Comparison of ENCODE assay signal across 13 cellular contexts in the genomic region with DNA sequence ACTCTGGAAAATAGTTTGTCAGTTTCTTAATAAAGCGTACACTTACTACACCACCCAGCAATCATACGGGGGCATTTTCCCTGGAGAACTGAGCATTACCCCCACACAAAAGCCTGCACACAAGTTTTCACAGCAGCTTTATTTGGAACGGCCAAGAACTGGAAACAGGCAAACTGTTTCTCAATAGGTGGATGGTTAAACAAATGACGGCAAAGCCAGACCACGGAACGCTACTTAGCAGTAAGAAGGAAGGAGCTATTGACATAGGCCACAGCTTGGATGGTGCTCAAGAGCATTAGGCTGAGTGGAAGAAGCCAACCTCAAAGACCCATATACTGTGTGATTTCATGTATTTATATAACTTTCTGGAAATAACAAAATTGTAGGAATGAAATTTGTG. TPM values are rescaled to one million over a fixed set of nuclear protein-coding genes. Genes with fewer than 3 reads are reported as not detected.
DNase-seq lines count a peak whose midpoint lies in the region; ATAC-seq, FAIRE-seq and TF ChIP-seq lines count a peak whose summit lies in the region.
"Had no signal": no experiment of that assay in that cellular context is flagged by ENCODE, and none has a peak within 500 bp of the region (broad histone marks: within the 10 kb centered on the region; RNA-seq: fewer than 3 reads in every experiment).

No MANE protein-coding gene starts in this region.

- CTCF ChIA-PET in WTC11 (lab: Charles Lee), result interaction anchor here (2.4 kb wide), 1 partner anchor 9 kb away, joined by 12 read pairs; the partner anchor contains the start of gene MALL

- 0 out of 2 replicates have a peak, but pooled peaks cover 5% of the 10 kb centered on the region for H3K9me3 Mint-ChIP-seq in WTC11
- H3K9me3 Mint-ChIP-seq: CD8-positive, alpha-beta memory T cell had no signal

- H3K4me2 ChIP-seq in Loucy (ENCODE audit: low read depth, low read length, poor library complexity, severe bottlenecking), result peak overlapping the region; percentile 84

- FAIRE-seq in H54 (lab: Jason Lieb, UNC), result no peak
- FAIRE-seq: GM18507 had no signal

- no peaks in the 10 kb centered on the region for H4K20me1 ChIP-seq in Loucy (ENCODE audit: insufficient read depth, low read length, poor library complexity, severe bottlenecking)

- H3K27me3 Mint-ChIP-seq in WTC11 (ENCODE audit: low read depth), result peaks cover 10% of the 10 kb centered on the region

- H3K36me3 ChIP-seq in Loucy (ENCODE audit: insufficient read depth, low read length) (no peaks in the 10 kb centered on the region), mucosa of stomach (ENCODE audit: control insufficient read depth, insufficient read depth, low read length) (no peaks in the 10 kb centered on the region)

- no peaks in the 10 kb centered on the region for H3F3A ChIP-seq in Loucy (ENCODE audit: low read depth)

- POLR2A ChIA-PET in WTC11 (lab: Charles Lee), result no interaction called here

- H3K79me2 ChIP-seq in Loucy (ENCODE audit: insufficient read depth, low read length), result no peaks in the 10 kb centered on the region

- H3K9me2 ChIP-seq in Loucy (replicated peaks; ENCODE audit: low read depth, low read length), result no peaks in the 10 kb centered on the region

- no peak overlapping the region for H3K4me3 Mint-ChIP-seq in WTC11
- H3K4me3 Mint-ChIP-seq: activated naive CD8-positive, alpha-beta T cell treated with anti-CD3 and anti-CD28 coated beads for 36 hours; CD8-positive, alpha-beta memory T cell had no signal

- no peak overlapping the region for H2AFZ ChIP-seq in Loucy (ENCODE audit: low read length)

- peaks cover 41% of the 10 kb centered on the region for H3K4me1 ChIP-seq in Loucy (ENCODE audit: insufficient read depth, low read length, poor library complexity, severe bottlenecking)
- peaks cover 60% of the 10 kb centered on the region for H3K4me1 ChIP-seq in mucosa of stomach (ENCODE audit: control insufficient read depth, insufficient read depth, low read length)

- no peaks in the 10 kb centered on the region for H3K9me3 ChIP-seq in Loucy (ENCODE audit: insufficient read depth, low read depth, low read length)
- H3K9me3 ChIP-seq in mucosa of stomach (ENCODE audit: control insufficient read depth, low read length), result no peaks in the 10 kb centered on the region

- H3K9ac ChIP-seq in Loucy (ENCODE audit: low read depth, low read length, poor library complexity, severe bottlenecking), result peak overlapping the region; percentile 16
- peak overlapping the region; percentile 6 for H3K9ac ChIP-seq in mucosa of stomach (ENCODE audit: low read length)

- H3K4me3 ChIP-seq in Loucy (ENCODE audit: low read length, poor library complexity, severe bottlenecking) (peak overlapping the region; percentile 14), cardiac fibroblast (replicated peaks in 1 of 2; ENCODE audit: low read depth in 2 of 2, low read length in 2 of 2) (no peak overlapping the region), mucosa of stomach (ENCODE audit: low read length) (peak overlapping the region; percentile 0)

- TF ChIP-seq POLR2A in H54 (IDR thresholded peaks at IDR 0.05; ENCODE audit: low read depth, low read length), result no peak

- DNase-seq in COLO829 (ENCODE audit: low spot score), result peak; percentile 70
- DNase-seq in cardiac fibroblast (ENCODE audit: low read depth in 2 of 2), result peak; percentile 23 to 78
- DNase-seq in activated CD4-positive, alpha-beta T cell treated with anti-CD3 and anti-CD28 coated beads, Interleukin-2, amount 50 U/mL, for 4 hours, result no peak
- DNase-seq in WTC11 (ENCODE audit: low spot score), result no peak
- DNase-seq in hepatic stellate cell (ENCODE audit: low spot score), result no peak
- no peak for DNase-seq in H54 (ENCODE audit: insufficient read length, low spot score)
- DNase-seq: activated naive CD8-positive, alpha-beta T cell treated with anti-CD3 and anti-CD28 coated beads for 36 hours; CD8-positive, alpha-beta memory T cell; NCI-H1092; RPMI8226 had no signal

- H3K36me3 Mint-ChIP-seq in WTC11, result 0 out of 2 replicates have a peak, but pooled peaks cover 3% of the 10 kb centered on the region
- H3K36me3 Mint-ChIP-seq: activated naive CD8-positive, alpha-beta T cell treated with anti-CD3 and anti-CD28 coated beads for 36 hours; CD8-positive, alpha-beta memory T cell had no signal

- TF ChIP-seq CTCF in Loucy (conservative IDR thresholded peaks at IDR 0.05; ENCODE audit: low read length) (no peak), cardiac fibroblast (IDR thresholded peaks at IDR 0.05; ENCODE audit: low read depth, low read length) (no peak), WTC11 (IDR thresholded peaks at IDR 0.05) (no peak)

- H3K27me3 ChIP-seq in Loucy (ENCODE audit: insufficient read depth, low read length, poor library complexity, severe bottlenecking) (no peaks in the 10 kb centered on the region), mucosa of stomach (ENCODE audit: control insufficient read depth, insufficient read depth, low read length) (no peaks in the 10 kb centered on the region)

- no peak for ATAC-seq in WTC11

- H3K27ac Mint-ChIP-seq in WTC11, result no peak overlapping the region
- H3K27ac Mint-ChIP-seq: activated naive CD8-positive, alpha-beta T cell treated with anti-CD3 and anti-CD28 coated beads for 36 hours; CD8-positive, alpha-beta memory T cell had no signal

- H3K4me1 Mint-ChIP-seq in WTC11, result no peaks in the 10 kb centered on the region
- H3K4me1 Mint-ChIP-seq: CD8-positive, alpha-beta memory T cell had no signal

TF ChIP-seq in WTC11, 78 proteins besides CTCF, POLR2A, EP300 and RAD21:
- no peak for TF ChIP-seq NR1H2 (CRISPR knock-in tag; IDR thresholded peaks at IDR 0.05)
- no peak for TF ChIP-seq HMGA2 (CRISPR knock-in tag; IDR thresholded peaks at IDR 0.05)
- TF ChIP-seq SMAD4 (CRISPR knock-in tag; IDR thresholded peaks at IDR 0.05), result no peak
- TF ChIP-seq, protein P1, sequence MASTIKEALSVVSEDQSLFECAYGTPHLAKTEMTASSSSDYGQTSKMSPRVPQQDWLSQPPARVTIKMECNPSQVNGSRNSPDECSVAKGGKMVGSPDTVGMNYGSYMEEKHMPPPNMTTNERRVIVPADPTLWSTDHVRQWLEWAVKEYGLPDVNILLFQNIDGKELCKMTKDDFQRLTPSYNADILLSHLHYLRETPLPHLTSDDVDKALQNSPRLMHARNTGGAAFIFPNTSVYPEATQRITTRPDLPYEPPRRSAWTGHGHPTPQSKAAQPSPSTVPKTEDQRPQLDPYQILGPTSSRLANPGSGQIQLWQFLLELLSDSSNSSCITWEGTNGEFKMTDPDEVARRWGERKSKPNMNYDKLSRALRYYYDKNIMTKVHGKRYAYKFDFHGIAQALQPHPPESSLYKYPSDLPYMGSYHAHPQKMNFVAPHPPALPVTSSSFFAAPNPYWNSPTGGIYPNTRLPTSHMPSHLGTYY (CRISPR knock-in tag; IDR thresholded peaks at IDR 0.05), result no peak

RNA-seq across cellular contexts. Expression of gene MALL, which starts 9.0 kb away (rescaled TPM):
- total RNA-seq in WTC11 (2021), result 3.8 to 5.5 TPM (median 5.0 TPM) in 3 replicates

Comparison
In these comparisons a context has a peak if more than half of its experiments do, and no peak if none do; other contexts are left out.
1. DNase-seq: peak in COLO829 (single experiment) and cardiac fibroblast (2 of 2); none in activated CD4-positive, alpha-beta T cell treated with anti-CD3 and anti-CD28 coated beads, Interleukin-2, amount 50 U/mL, for 4 hours (0 of 2), WTC11 (single experiment), hepatic stellate cell (single experiment) and H54 (single experiment).
2. H3K4me3 ChIP-seq: peak in Loucy (single experiment) and mucosa of stomach (single experiment); none in cardiac fibroblast (0 of 2).